Comparison of ENCODE assay signal across 16 cellular contexts in genomic region chr12:105960319-105961076, GRCh38.
DNase-seq lines count a peak whose midpoint lies in the region; ATAC-seq and TF ChIP-seq lines count a peak whose summit lies in the region.
"Had no signal": no experiment of that assay in that cellular context is flagged by ENCODE, and none has a peak within 500 bp of the region (broad histone marks: within the 10 kb centered on the region; RNA-seq: fewer than 3 reads in every experiment).

No MANE protein-coding gene starts in this region.

- no peak for TF ChIP-seq POLR2A in IMR-90 (IDR thresholded peaks at IDR 0.05; ENCODE audit: low read depth, low read length)

- no peaks in the 10 kb centered on the region for H3K36me3 ChIP-seq in IMR-90 (ENCODE audit: control insufficient read depth, insufficient read depth, low read length)
- no peaks in the 10 kb centered on the region for H3K36me3 ChIP-seq in hepatocyte (replicated peaks; ENCODE audit: insufficient read depth, low read depth)
- H3K36me3 ChIP-seq: breast epithelium had no signal

- BruUV-seq in IMR-90 (replicated peaks; lab: Mats Ljungman, UMichigan): no TSS peak

- H3K18ac ChIP-seq in IMR-90 (ENCODE audit: low read depth, low read length): peak overlapping the region; percentile 46; the same call in 1 of the 2 replicates

- H3K27me3 ChIP-seq in IMR-90 (ENCODE audit: control insufficient read depth, insufficient read depth, low read length) (no peaks in the 10 kb centered on the region), hepatocyte (no peaks in the 10 kb centered on the region)
- H3K27me3 ChIP-seq: breast epithelium had no signal

- dilution Hi-C loops in IMR-90 (cut with HindIII; ENCODE audit: low sequenced_read_pairs, unreplicated experiment): no loop called here

- H3K9me3 ChIP-seq in IMR-90 (ENCODE audit: control insufficient read depth, insufficient read depth, low read length) (no peaks in the 10 kb centered on the region), hepatocyte (ENCODE audit: low read depth) (no peaks in the 10 kb centered on the region)
- H3K9me3 ChIP-seq: breast epithelium had no signal

- in situ Hi-C loops in IMR-90 (cut with MboI; ENCODE audit: low sequenced_read_pairs): no loop called here

- DNase-seq in IMR-90 (no peak), amniotic epithelial cell (ENCODE audit: low read depth) (peak; percentile 29), hepatocyte (ENCODE audit: low spot score) (peak; percentile 21), sciatic nerve (ENCODE audit: low spot score) (no peak), C1 segment of cervical spinal cord (lab: John Stamatoyannopoulos, UW) (no peak), NCI-H526 (lab: John Stamatoyannopoulos, UW) (no peak)
- no peak for DNase-seq in stimulated activated naive CD8-positive, alpha-beta T cell treated with anti-CD3 and anti-CD28 coated beads, Interleukin-15, Interleukin-2, amounts not matched to agents 100 U/mL and 50 U/mL, for 24 hours
- DNase-seq: activated CD8-positive, alpha-beta T cell treated with anti-CD3 and anti-CD28 coated beads, Interleukin-2, amount 10 ng/mL, durations not matched to agents 7 days and 5 days; activated gamma-delta T cell treated with Interleukin-2 at 50 U/mL for 16 hours; CD4-positive, CD25-positive, alpha-beta regulatory T cell; erythroblast; NCI-H1105 treated with DMSO at 0.1 percent for 48 hours; NCI-H524; retina had no signal

- 0 out of 2 replicates have a peak overlapping the region, but pooled peaks have one; percentile 37 for H3K4ac ChIP-seq in IMR-90 (ENCODE audit: low read depth, low read length)

- no peak for TF ChIP-seq RAD21 in IMR-90 (IDR thresholded peaks at IDR 0.05; ENCODE audit: low read length)

- H2BK120ac ChIP-seq in IMR-90 (ENCODE audit: low read depth, low read length): no peak overlapping the region

- no peak overlapping the region; the same call in 1 of the 2 replicates for H4K91ac ChIP-seq in IMR-90 (ENCODE audit: insufficient read depth, low read depth, low read length)

- peak overlapping the region; percentile 60; the same call in 1 of the 3 replicates for H2BK15ac ChIP-seq in IMR-90 (ENCODE audit: low read depth, low read length)

- H2AK9ac ChIP-seq in IMR-90 (replicated peaks; ENCODE audit: low read depth, low read length, poor library complexity): no peak overlapping the region

- intact Hi-C loops in IMR-90 (cut with micrococcal nuclease): no loop called here
- intact Hi-C loops in sciatic nerve (cut with DNase I): no loop called here

- H2BK5ac ChIP-seq in IMR-90 (ENCODE audit: low read depth, low read length, poor library complexity, severe bottlenecking): no peak overlapping the region

- no peak overlapping the region for H3K23ac ChIP-seq in IMR-90 (ENCODE audit: low read depth, low read length)

- H2AFZ ChIP-seq in IMR-90 (replicated peaks; ENCODE audit: low read length, poor library complexity) (no peak overlapping the region), hepatocyte (no peak overlapping the region)

- no peak for TF ChIP-seq CTCF in IMR-90 (conservative IDR thresholded peaks at IDR 0.05; ENCODE audit: low read depth, low read length)
- TF ChIP-seq CTCF in hepatocyte (IDR thresholded peaks at IDR 0.05; ENCODE audit: poor library complexity): no peak

- H3K56ac ChIP-seq in IMR-90 (ENCODE audit: extremely low read depth, insufficient read depth, low read length): no peak overlapping the region

- H4K20me1 ChIP-seq in IMR-90 (ENCODE audit: insufficient read depth, low read length) (no peaks in the 10 kb centered on the region), hepatocyte (ENCODE audit: insufficient read depth, poor library complexity, severe bottlenecking) (no peaks in the 10 kb centered on the region)

- H2BK20ac ChIP-seq in IMR-90 (ENCODE audit: low read depth, low read length): no peak overlapping the region

- H3K4me1 ChIP-seq in IMR-90 (ENCODE audit: control insufficient read depth, insufficient read depth, low read length) (peaks cover 10% of the 10 kb centered on the region), hepatocyte (ENCODE audit: insufficient read depth) (peaks cover 1% of the 10 kb centered on the region)

- CTCF ChIA-PET in IMR-90 (lab: Yijun Ruan, JAX): no interaction called here

- H3K14ac ChIP-seq in IMR-90 (replicated peaks; ENCODE audit: low read depth, low read length): 0 out of 2 replicates have a peak overlapping the region, but pooled peaks have one; percentile 20

- POLR2A ChIA-PET in IMR-90 (lab: Charles Lee; ENCODE audit: unreplicated experiment): no interaction called here

- H3K27ac ChIP-seq in IMR-90 (ENCODE audit: insufficient read depth, low read length) (no peak overlapping the region), hepatocyte (no peak overlapping the region)

- peaks cover 5% of the 10 kb centered on the region for H3K9me1 ChIP-seq in IMR-90 (ENCODE audit: insufficient read depth, low read length)

- WGBS in IMR-90 (ENCODE audit: extremely low coverage in 2 of 2, insufficient read length in 1 of 2), 2 experiments: 55% methylated on average over 1 of the region's 3 CpGs; no CpG with 5 or more reads in 1 of the 2 experiments
- 53% methylated on average over 3 of the region's 3 CpGs for WGBS in hepatocyte (ENCODE audit: low lambda C conversion rate, missing lambda C conversion rate)

- H4K8ac ChIP-seq in IMR-90 (ENCODE audit: low read depth in 2 of 2, low read length in 2 of 2): no peak overlapping the region

- H4K5ac ChIP-seq in IMR-90 (ENCODE audit: low read depth, low read length): peak overlapping the region; percentile 31; the same call in 1 of the 2 replicates

- H3K4me3 ChIP-seq in IMR-90 (ENCODE audit: insufficient read depth, low read depth, low read length) (no peak overlapping the region), hepatocyte (no peak overlapping the region)
- H3K4me3 ChIP-seq: breast epithelium had no signal

- H2AK5ac ChIP-seq in IMR-90 (ENCODE audit: low read depth, low read length): no peak overlapping the region; the same call in 1 of the 2 replicates

- H3K79me1 ChIP-seq in IMR-90 (ENCODE audit: low read depth in 1 of 2, low read length in 2 of 2): no peaks in the 10 kb centered on the region

- H3K4me2 ChIP-seq in IMR-90 (ENCODE audit: low read depth, low read length) (no peak overlapping the region), hepatocyte (no peak overlapping the region)

- H3K9me2 ChIP-seq in hepatocyte (replicated peaks; ENCODE audit: insufficient read depth): no peaks in the 10 kb centered on the region

- H3K9ac ChIP-seq in IMR-90 (ENCODE audit: low read depth, low read length): no peak overlapping the region

- ATAC-seq in IMR-90 (ENCODE audit: low read depth) (peak; percentile 56), sciatic nerve (peak; percentile 78)
- ATAC-seq in activated CD4-positive, CD25-positive, alpha-beta regulatory T cell treated with anti-CD3 and anti-CD28 coated beads, Interleukin-2, amount 50 U/mL, for 24 hours: no peak
- ATAC-seq in stimulated activated naive CD8-positive, alpha-beta T cell treated with anti-CD3 and anti-CD28 coated beads, Interleukin-15, Interleukin-2, amounts not matched to agents 100 U/mL and 50 U/mL, for 24 hours: no peak
- ATAC-seq: activated CD8-positive, alpha-beta T cell treated with anti-CD3 and anti-CD28 coated beads, Interleukin-2, amount 10 ng/mL, durations not matched to agents 7 days and 5 days had no signal

- no peaks in the 10 kb centered on the region for H3K79me2 ChIP-seq in hepatocyte

TF ChIP-seq in IMR-90, 13 proteins besides CTCF, POLR2A, EP300 and RAD21:
- TF ChIP-seq USF2 (IDR thresholded peaks at IDR 0.05; ENCODE audit: low read depth, low read length) (no peak), CEBPB (IDR thresholded peaks at IDR 0.05; ENCODE audit: low read depth, low read length) (no peak), MAFK (IDR thresholded peaks at IDR 0.05; ENCODE audit: low read depth, low read length) (no peak), MXI1 (IDR thresholded peaks at IDR 0.05; ENCODE audit: borderline replicate concordance, low read depth, low read length) (no peak), SMC3 (IDR thresholded peaks at IDR 0.05; ENCODE audit: low read depth, low read length) (no peak), NFE2L2 (IDR thresholded peaks at IDR 0.05; ENCODE audit: low read depth, low read length) (no peak), ELK1 (IDR thresholded peaks at IDR 0.05; ENCODE audit: borderline replicate concordance, low read depth, low read length) (no peak), RFX5 (IDR thresholded peaks at IDR 0.05; ENCODE audit: low read depth, low read length) (no peak), MAZ (IDR thresholded peaks at IDR 0.05; ENCODE audit: borderline replicate concordance, low read depth, low read length) (no peak), FOS (IDR thresholded peaks at IDR 0.05; ENCODE audit: low read depth, low read length) (no peak), CHD1 (IDR thresholded peaks at IDR 0.05; ENCODE audit: low read depth, low read length) (no peak), BHLHE40 (IDR thresholded peaks at IDR 0.05; ENCODE audit: low read depth, low read length) (no peak), RCOR1 (IDR thresholded peaks at IDR 0.05; ENCODE audit: insufficient replicate concordance, low read length) (no peak)

Comparison
In these comparisons a context has a peak if more than half of its experiments do, and no peak if none do; other contexts are left out.
1. ATAC-seq: peak in IMR-90 (single experiment) and sciatic nerve (single experiment); none in activated CD4-positive, CD25-positive, alpha-beta regulatory T cell treated with anti-CD3 and anti-CD28 coated beads, Interleukin-2, amount 50 U/mL, for 24 hours (0 of 2) and stimulated activated naive CD8-positive, alpha-beta T cell treated with anti-CD3 and anti-CD28 coated beads, Interleukin-15, Interleukin-2, amounts not matched to agents 100 U/mL and 50 U/mL, for 24 hours (single experiment).
2. DNase-seq: peak in amniotic epithelial cell (single experiment) and hepatocyte (single experiment); none in IMR-90 (single experiment), sciatic nerve (single experiment), C1 segment of cervical spinal cord (0 of 14), NCI-H526 (0 of 2) and stimulated activated naive CD8-positive, alpha-beta T cell treated with anti-CD3 and anti-CD28 coated beads, Interleukin-15, Interleukin-2, amounts not matched to agents 100 U/mL and 50 U/mL, for 24 hours (single experiment).